In genomic region chr12:24507827-24508226, GRCh38 we compare ENCODE assay signal across 12 cellular contexts.
DNase-seq lines count a peak whose midpoint lies in the region; ATAC-seq and TF ChIP-seq lines count a peak whose summit lies in the region.
"Had no signal": no experiment of that assay in that cellular context is flagged by ENCODE, and none has a peak within 500 bp of the region (broad histone marks: within the 10 kb centered on the region; RNA-seq: fewer than 3 reads in every experiment).

No MANE protein-coding gene starts in this region.

- H3K4me1 ChIP-seq in breast epithelium = no peaks in the 10 kb centered on the region
- H3K4me1 ChIP-seq in upper lobe of left lung = no peaks in the 10 kb centered on the region

- 90 to 94% methylated on average over 2 of the region's 2 CpGs for WGBS in upper lobe of left lung, 2 donors

- H3K27me3 ChIP-seq in breast epithelium (no peaks in the 10 kb centered on the region), upper lobe of left lung (no peaks in the 10 kb centered on the region), dorsolateral prefrontal cortex (no peaks in the 10 kb centered on the region)

- H3K36me3 Mint-ChIP-seq in MCF 10A (ENCODE audit: insufficient read depth, unreplicated experiment) = peaks cover 7% of the 10 kb centered on the region
- H3K36me3 Mint-ChIP-seq: CD14-positive monocyte; CD8-positive, alpha-beta T cell had no signal

- CTCF ChIA-PET in MCF 10A (lab: Yijun Ruan, JAX) = no interaction called here

- POLR2A ChIA-PET in MCF 10A (lab: Yijun Ruan, JAX) = no interaction called here

- intact Hi-C loops in MCF 10A (cut with micrococcal nuclease) = no loop called here
- intact Hi-C loops in breast epithelium (cut with DNase I; ENCODE audit: low total_unique reads) = no loop called here
- intact Hi-C loops in dorsolateral prefrontal cortex (cut with DNase I) = no loop called here

- no peaks in the 10 kb centered on the region for H3K27me3 Mint-ChIP-seq in MCF 10A (ENCODE audit: insufficient read depth, unreplicated experiment)

- no peak overlapping the region for H3K27ac ChIP-seq in breast epithelium
- H3K27ac ChIP-seq in upper lobe of left lung = no peak overlapping the region
- no peak overlapping the region for H3K27ac ChIP-seq in dorsolateral prefrontal cortex
- H3K27ac ChIP-seq: 22Rv1 had no signal

- H3K4me3 ChIP-seq in breast epithelium (no peak overlapping the region), upper lobe of left lung (no peak overlapping the region), dorsolateral prefrontal cortex (no peak overlapping the region)

- no TSS peak for BruUV-seq in MCF 10A (replicated peaks; lab: Mats Ljungman, UMichigan)

- H3K4me3 Mint-ChIP-seq in MCF 10A (ENCODE audit: unreplicated experiment) = no peak overlapping the region
- H3K4me3 Mint-ChIP-seq: CD14-positive monocyte; CD8-positive, alpha-beta T cell had no signal

- no peak overlapping the region for H3K27ac Mint-ChIP-seq in MCF 10A (ENCODE audit: low read depth, unreplicated experiment)
- H3K27ac Mint-ChIP-seq: CD14-positive monocyte; CD8-positive, alpha-beta T cell had no signal

- no peaks in the 10 kb centered on the region for H3K4me1 Mint-ChIP-seq in MCF 10A (ENCODE audit: insufficient read depth, unreplicated experiment)
- H3K4me1 Mint-ChIP-seq: CD14-positive monocyte had no signal

- TF ChIP-seq POLR2A in breast epithelium (IDR thresholded peaks at IDR 0.05) (no peak), upper lobe of left lung (IDR thresholded peaks at IDR 0.05) (no peak)

- no peaks in the 10 kb centered on the region for H3K9me3 Mint-ChIP-seq in MCF 10A (ENCODE audit: unreplicated experiment)

- no peak for ATAC-seq in upper lobe of left lung (ENCODE audit: low FRiP score in 2 of 2)
- ATAC-seq: CD8-positive, alpha-beta T cell had no signal

- DNase-seq in MCF 10A (ENCODE audit: unreplicated experiment) (peak; percentile 11), breast epithelium (ENCODE audit: low spot score in 2 of 2) (no peak), NCI-H69 (lab: John Stamatoyannopoulos, UW) (peak; percentile 24), iris pigment epithelial cell (ENCODE audit: low read depth) (peak; percentile 33), upper lobe of left lung (no peak), dorsolateral prefrontal cortex (no peak), NCI-H187 (lab: John Stamatoyannopoulos, UW) (no peak)
- DNase-seq: CD8-positive, alpha-beta T cell; COR-L47; HCEC 1CT had no signal

- no peaks in the 10 kb centered on the region for H3K36me3 ChIP-seq in breast epithelium
- H3K36me3 ChIP-seq in upper lobe of left lung = no peaks in the 10 kb centered on the region

- TF ChIP-seq CTCF in MCF 10A (IDR thresholded peaks at IDR 0.05; ENCODE audit: unreplicated experiment) (no peak), breast epithelium (IDR thresholded peaks at IDR 0.05) (no peak), upper lobe of left lung (IDR thresholded peaks at IDR 0.05) (no peak), dorsolateral prefrontal cortex (IDR thresholded peaks at IDR 0.05 in 54 of 56, conservative IDR thresholded peaks at IDR 0.05 in 2 of 56; ENCODE audit: low read depth in 1 of 56, partially characterized antibody in 56 of 56) (no peak)

- TF ChIP-seq EP300 in upper lobe of left lung (IDR thresholded peaks at IDR 0.05) = no peak

- no peaks in the 10 kb centered on the region for H3K9me3 ChIP-seq in breast epithelium
- H3K9me3 ChIP-seq in upper lobe of left lung = no peaks in the 10 kb centered on the region

Comparison
In these comparisons a context has a peak if more than half of its experiments do, and no peak if none do; other contexts are left out.
1. DNase-seq: peak in MCF 10A (single experiment), NCI-H69 (single experiment) and iris pigment epithelial cell (single experiment); none in breast epithelium (0 of 2), upper lobe of left lung (0 of 2), dorsolateral prefrontal cortex (0 of 10) and NCI-H187 (0 of 2).